17 cellular contexts compared by ENCODE assay signal in the genomic region with DNA sequence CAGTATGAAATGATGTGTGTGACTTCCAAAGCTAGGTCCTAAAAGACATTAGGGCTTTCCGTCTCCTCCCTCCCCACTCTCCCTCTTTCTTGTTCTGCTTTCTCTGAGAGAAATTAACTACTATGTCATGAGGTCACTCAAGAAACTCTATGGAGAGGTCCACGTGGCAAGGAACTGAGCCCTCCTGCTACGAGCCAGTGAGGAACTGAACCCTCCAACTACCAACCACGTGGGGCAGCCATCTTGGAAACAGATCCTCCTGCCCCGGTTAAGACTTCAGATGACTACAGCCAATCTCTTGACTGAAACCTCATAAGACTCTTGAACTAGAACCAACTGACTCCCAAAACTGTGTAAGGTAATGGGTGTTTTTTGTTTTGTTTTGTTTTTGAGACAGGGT. TPM values are rescaled to one million over a fixed set of nuclear protein-coding genes. Genes with fewer than 3 reads are reported as not detected.
"Had no signal": no experiment of that assay in that cellular context is flagged by ENCODE, and none has a peak within 500 bp of the region (broad histone marks: within the 10 kb centered on the region; RNA-seq: fewer than 3 reads in every experiment).

No MANE protein-coding gene starts in this region.

- H3K9me3 ChIP-seq: ascending aorta, heart right ventricle, psoas muscle, sigmoid colon had no signal

- FAIRE-seq: endothelial cell of umbilical vein, frontal cortex, islet of Langerhans had no signal

- H3K4me1 ChIP-seq: ascending aorta had no signal

- DNase-seq: activated CD4-positive, alpha-beta memory T cell treated with anti-CD3 and anti-CD28 coated beads for 36 hours; activated CD8-positive, alpha-beta memory T cell treated with anti-CD3 and anti-CD28 coated beads, Interleukin-2, amount 50 U/mL, for 4 hours; activated T-cell treated with anti-CD3 and anti-CD28 coated beads, Interleukin-2, amount 50 U/mL, for 72 hours; heart right ventricle; mesenchymal stem cell; occipital lobe; psoas muscle; sigmoid colon; stimulated activated CD4-positive, alpha-beta T cell treated with anti-CD3 and anti-CD28 coated beads, Interleukin-2, amount 100 ng/mL, for 24 hours; stimulated activated naive CD4-positive, alpha-beta T cell treated with Interleukin-2 at 50 U/mL for 16 hours; T-helper 9 cell; trophoblast cell had no signal

- H3K4me3 ChIP-seq: ascending aorta, heart right ventricle, psoas muscle, sigmoid colon had no signal

- H3K36me3 ChIP-seq: ascending aorta, heart right ventricle, sigmoid colon had no signal

- ATAC-seq: activated T-cell treated with anti-CD3 and anti-CD28 coated beads, Interleukin-2, amount 50 U/mL, for 72 hours; psoas muscle had no signal

- H3K27ac ChIP-seq: ascending aorta, heart right ventricle, psoas muscle, sigmoid colon, VCaP had no signal

RNA-seq across cellular contexts. Expression of a gene that starts 4.2 kb away (rescaled TPM):
- total RNA-seq: activated CD4-positive, alpha-beta memory T cell treated with anti-CD3 and anti-CD28 coated beads for 36 hours; ascending aorta; endothelial cell of umbilical vein; frontal cortex; occipital lobe had no signal
- polyA plus RNA-seq: endothelial cell of umbilical vein, heart right ventricle, psoas muscle had no signal
